In the genomic region with DNA sequence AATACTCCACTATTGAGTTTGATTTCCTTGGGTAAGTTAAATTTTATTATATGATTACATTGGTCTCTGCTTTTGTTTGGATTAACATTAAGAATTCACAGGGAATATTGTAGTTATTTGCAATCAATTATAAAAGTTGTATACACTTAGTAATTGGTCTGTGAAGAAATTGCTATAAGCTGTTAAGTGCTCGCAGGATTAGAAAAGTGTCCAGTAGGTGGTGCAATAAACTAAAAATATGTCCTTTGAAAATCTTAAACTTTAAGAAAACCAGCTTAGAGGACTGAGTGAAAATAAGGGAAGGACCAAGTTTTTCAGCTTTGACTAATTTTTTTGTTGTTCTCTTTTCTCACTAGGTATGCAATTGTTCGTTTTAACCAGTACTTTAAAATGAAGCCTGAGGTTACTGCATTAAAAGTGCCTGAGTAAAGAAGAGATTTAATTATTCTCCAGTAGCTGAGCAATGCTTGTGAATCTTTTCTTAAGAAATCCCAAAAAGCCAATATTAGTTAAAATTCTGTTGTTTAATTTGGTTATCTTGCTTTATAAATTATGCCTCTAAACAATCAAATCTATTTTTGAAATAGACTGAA, we compare ENCODE assay signal across 8 cellular contexts. TPM values are rescaled to one million over a fixed set of nuclear protein-coding genes. Genes with fewer than 3 reads are reported as not detected.
DNase-seq lines count a peak whose midpoint lies in the region; ATAC-seq, FAIRE-seq and TF ChIP-seq lines count a peak whose summit lies in the region.

No MANE protein-coding gene starts in this region.

- H2AK5ac ChIP-seq in IMR-90 (ENCODE audit: low read depth, low read length), result no peak overlapping the region

- H3K4me3 Mint-ChIP-seq in stimulated activated naive B cell treated with anti-CD40 and anti-IgM and Interleukin-4, amounts not matched to agents 10 μg/mL and 1 μg/mL and 100 μg/mL, for 72 hours, result no peak overlapping the region

- no peak overlapping the region for H3K27ac ChIP-seq in IMR-90 (ENCODE audit: insufficient read depth, low read length)

- no peaks in the 10 kb centered on the region for H3K4me1 ChIP-seq in IMR-90 (ENCODE audit: control insufficient read depth, insufficient read depth, low read length)

- peaks cover 0 to 2% of the 10 kb centered on the region in 2 donors for H3K9me3 Mint-ChIP-seq in stimulated activated naive B cell treated with anti-CD40 and anti-IgM and Interleukin-4, amounts not matched to agents 10 μg/mL and 1 μg/mL and 100 μg/mL, for 72 hours

- H3K9me3 ChIP-seq in IMR-90 (ENCODE audit: control insufficient read depth, insufficient read depth, low read length), result no peaks in the 10 kb centered on the region

- no peak overlapping the region for H2BK20ac ChIP-seq in IMR-90 (ENCODE audit: low read depth, low read length)

- peaks cover 15 to 26% of the 10 kb centered on the region in 2 donors for H3K36me3 Mint-ChIP-seq in stimulated activated naive B cell treated with anti-CD40 and anti-IgM and Interleukin-4, amounts not matched to agents 10 μg/mL and 1 μg/mL and 100 μg/mL, for 72 hours

- in situ Hi-C loops in IMR-90 (cut with MboI; ENCODE audit: low sequenced_read_pairs) (no loop called here), SK-MEL-5 (cut with HindIII; ENCODE audit: low pct_unique_long_range_greater_than_20kb, low sequenced_read_pairs) (no loop called here)

- TF ChIP-seq RAD21 in IMR-90 (IDR thresholded peaks at IDR 0.05; ENCODE audit: low read length), result peak; percentile 41

- H2BK15ac ChIP-seq in IMR-90 (ENCODE audit: low read depth, low read length), result no peak overlapping the region

- BruUV-seq in IMR-90 (replicated peaks; lab: Mats Ljungman, UMichigan), result no TSS peak

- peaks cover 0 to 6% of the 10 kb centered on the region in 2 experiments; a peak in 3 of 4 replicates for H3K79me1 ChIP-seq in IMR-90 (ENCODE audit: low read depth in 1 of 2, low read length in 2 of 2)

- H4K5ac ChIP-seq in IMR-90 (ENCODE audit: low read depth, low read length), result no peak overlapping the region

- no peak overlapping the region for H3K27ac Mint-ChIP-seq in stimulated activated naive B cell treated with anti-CD40 and anti-IgM and Interleukin-4, amounts not matched to agents 10 μg/mL and 1 μg/mL and 100 μg/mL, for 72 hours

- H4K91ac ChIP-seq in IMR-90 (ENCODE audit: insufficient read depth, low read depth, low read length), result no peak overlapping the region

- no peak overlapping the region for H3K18ac ChIP-seq in IMR-90 (ENCODE audit: low read depth, low read length)

- intact Hi-C loops in IMR-90 (cut with micrococcal nuclease) (loop anchor here (5.0 to 10.0 kb wide), 3 partner anchors 170 to 370 kb away; no protein-coding TSS in a partner anchor), lower leg skin (cut with DNase I; ENCODE audit: low total_unique reads) (no loop called here)

- no peak overlapping the region for H3K56ac ChIP-seq in IMR-90 (ENCODE audit: extremely low read depth, insufficient read depth, low read length)

- CTCF ChIA-PET in IMR-90 (lab: Yijun Ruan, JAX), result interaction anchor here (0.7 to 1.3 kb wide), 6 partner anchors 16 to 520 kb away, joined by 3 to 4 read pairs (median 3); no protein-coding TSS in a partner anchor

- H3K4me3 ChIP-seq in IMR-90 (ENCODE audit: insufficient read depth, low read depth, low read length) (no peak overlapping the region), fibroblast of villous mesenchyme (ENCODE audit: low read depth, low read length) (no peak overlapping the region), lower leg skin (ENCODE audit: low read depth, poor library complexity, severe bottlenecking) (no peak overlapping the region)

- no peak overlapping the region for H2AFZ ChIP-seq in IMR-90 (replicated peaks; ENCODE audit: low read length, poor library complexity)

- H3K4me2 ChIP-seq in IMR-90 (ENCODE audit: low read depth, low read length), result no peak overlapping the region

- H3K23ac ChIP-seq in IMR-90 (ENCODE audit: low read depth, low read length), result no peak overlapping the region

- H3K9me1 ChIP-seq in IMR-90 (ENCODE audit: insufficient read depth, low read length), result no peaks in the 10 kb centered on the region

- H2AK9ac ChIP-seq in IMR-90 (replicated peaks; ENCODE audit: low read depth, low read length, poor library complexity), result no peak overlapping the region

- no peak overlapping the region for H3K14ac ChIP-seq in IMR-90 (replicated peaks; ENCODE audit: low read depth, low read length)

- no peak overlapping the region for H3K9ac ChIP-seq in IMR-90 (ENCODE audit: low read depth, low read length)

- dilution Hi-C loops in IMR-90 (cut with HindIII; ENCODE audit: low sequenced_read_pairs, unreplicated experiment), result no loop called here

- peak; percentile 66 to 72 for DNase-seq in AML-193 (lab: John Stamatoyannopoulos, UW)
- peak; percentile 59 for DNase-seq in IMR-90
- DNase-seq in SK-MEL-5 (ENCODE audit: low read depth, low spot score), result peak; percentile 70
- peak; percentile 67 for DNase-seq in fibroblast of villous mesenchyme (ENCODE audit: low read depth)
- no peak for DNase-seq in stimulated activated naive B cell treated with anti-CD40 and anti-IgM and Interleukin-4, amounts not matched to agents 10 μg/mL and 1 μg/mL and 100 μg/mL, for 72 hours
- no peak for DNase-seq in lower leg skin (ENCODE audit: low spot score in 2 of 2)
- no peak for DNase-seq in urothelium cell line (ENCODE audit: low spot score)

- FAIRE-seq in urothelium cell line (lab: Jason Lieb, UNC), result no peak

- ATAC-seq in GM18502 (IDR thresholded peaks at IDR 0.05; ENCODE audit: poor library complexity, unreplicated experiment) (peak; percentile 51), IMR-90 (ENCODE audit: low read depth) (peak; percentile 67; the same call in 1 of the 2 replicates)
- ATAC-seq in stimulated activated naive B cell treated with anti-CD40 and anti-IgM and Interleukin-4, amounts not matched to agents 10 μg/mL and 1 μg/mL and 100 μg/mL, for 72 hours (replicated peaks), result peak; percentile 63 to 67

- peaks cover 10 to 13% of the 10 kb centered on the region in 2 donors for H3K4me1 Mint-ChIP-seq in stimulated activated naive B cell treated with anti-CD40 and anti-IgM and Interleukin-4, amounts not matched to agents 10 μg/mL and 1 μg/mL and 100 μg/mL, for 72 hours

- no peaks in the 10 kb centered on the region for H4K20me1 ChIP-seq in IMR-90 (ENCODE audit: insufficient read depth, low read length)

- TF ChIP-seq POLR2A in IMR-90 (IDR thresholded peaks at IDR 0.05; ENCODE audit: low read depth, low read length), result no peak
- TF ChIP-seq POLR2A in lower leg skin (IDR thresholded peaks at IDR 0.05), result no peak

- H4K8ac ChIP-seq in IMR-90 (ENCODE audit: low read depth in 2 of 2, low read length in 2 of 2), result no peak overlapping the region

- POLR2A ChIA-PET in IMR-90 (lab: Charles Lee; ENCODE audit: unreplicated experiment), result no interaction called here

- TF ChIP-seq CTCF in IMR-90 (conservative IDR thresholded peaks at IDR 0.05; ENCODE audit: low read depth, low read length), result peak; percentile 54
- peak; percentile 61 for TF ChIP-seq CTCF in fibroblast of villous mesenchyme (IDR thresholded peaks at IDR 0.05; ENCODE audit: insufficient read depth, low read depth, low read length)
- TF ChIP-seq CTCF in lower leg skin (IDR thresholded peaks at IDR 0.05), result no peak

- H3K36me3 ChIP-seq in IMR-90 (ENCODE audit: control insufficient read depth, insufficient read depth, low read length), result no peaks in the 10 kb centered on the region

- H2BK5ac ChIP-seq in IMR-90 (ENCODE audit: low read depth, low read length, poor library complexity, severe bottlenecking), result no peak overlapping the region

- H3K27me3 Mint-ChIP-seq in stimulated activated naive B cell treated with anti-CD40 and anti-IgM and Interleukin-4, amounts not matched to agents 10 μg/mL and 1 μg/mL and 100 μg/mL, for 72 hours, result no peaks in the 10 kb centered on the region

- no peak overlapping the region for H2BK120ac ChIP-seq in IMR-90 (ENCODE audit: low read depth, low read length)

- no CpG with 5 or more reads among the region's 2 CpGs for WGBS in IMR-90 (ENCODE audit: extremely low coverage in 2 of 2, insufficient read length in 1 of 2), 2 experiments
- WGBS in lower leg skin, 2 donors, result 18 to 28% methylated on average over 2 of the region's 2 CpGs

- no peaks in the 10 kb centered on the region for H3K27me3 ChIP-seq in IMR-90 (ENCODE audit: control insufficient read depth, insufficient read depth, low read length)

- H3K4ac ChIP-seq in IMR-90 (ENCODE audit: low read depth, low read length), result no peak overlapping the region

TF ChIP-seq in IMR-90, 13 proteins besides CTCF, POLR2A, EP300 and RAD21:
- TF ChIP-seq FOS (IDR thresholded peaks at IDR 0.05; ENCODE audit: low read depth, low read length) (no peak), CHD1 (IDR thresholded peaks at IDR 0.05; ENCODE audit: low read depth, low read length) (no peak), SMC3 (IDR thresholded peaks at IDR 0.05; ENCODE audit: low read depth, low read length) (peak; percentile 25; the same call in 1 of the 2 replicates)
TF ChIP-seq in IMR-90: peak in this region for 1.

RNA-seq across cellular contexts. Expression of a gene that starts 59.7 kb away (rescaled TPM):
- total RNA-seq in IMR-90 (2012; rRNA removed) (33.3 and 35.3 TPM in 2 replicates), fibroblast of villous mesenchyme (26.7 and 70.8 TPM in 2 replicates), lower leg skin (10 to 100 TPM; 21.1 to 35.1 (median 23.4) TPM)
- polyA plus RNA-seq in IMR-90 (2012; rRNA removed), result 8.2 and 12.8 TPM in 2 replicates
- 2.4 and 13.7 TPM in 2 replicates for polyA plus RNA-seq in IMR-90 (2012; cell fraction: cytosol; rRNA removed)
- polyA plus RNA-seq in IMR-90 (2012; cell fraction: nucleus; rRNA removed; ENCODE audit: low replicate concordance), result 21.7 and 25.1 TPM in 2 replicates
- total RNA-seq in SK-MEL-5 (2014; rRNA removed; shearing (Covaris generic)), result 54.8 and 73.6 TPM in 2 replicates
- polyA plus RNA-seq in SK-MEL-5 (2015; cell fraction: cytosol; rRNA removed), result 18.7 and 23.6 TPM in 2 replicates
- 83.1 and 106 TPM in 2 replicates for polyA plus RNA-seq in SK-MEL-5 (2015; cell fraction: nucleus; rRNA removed)

Comparison
In these comparisons a context has a peak if more than half of its experiments do, and no peak if none do; other contexts are left out.
1. DNase-seq: peak in AML-193 (2 of 2), IMR-90 (single experiment), SK-MEL-5 (single experiment) and fibroblast of villous mesenchyme (single experiment); none in stimulated activated naive B cell treated with anti-CD40 and anti-IgM and Interleukin-4, amounts not matched to agents 10 μg/mL and 1 μg/mL and 100 μg/mL, for 72 hours (single experiment), lower leg skin (0 of 2) and urothelium cell line (single experiment).
2. CTCF ChIP-seq: peak in IMR-90 (single experiment) and fibroblast of villous mesenchyme (single experiment); none in lower leg skin (0 of 3).
3. Peak in every context shown above with its lines, with median percentiles within 50 percentile points of each other: ATAC-seq.